Comparison of ENCODE assay signal across 1 cellular context in the genomic region with DNA sequence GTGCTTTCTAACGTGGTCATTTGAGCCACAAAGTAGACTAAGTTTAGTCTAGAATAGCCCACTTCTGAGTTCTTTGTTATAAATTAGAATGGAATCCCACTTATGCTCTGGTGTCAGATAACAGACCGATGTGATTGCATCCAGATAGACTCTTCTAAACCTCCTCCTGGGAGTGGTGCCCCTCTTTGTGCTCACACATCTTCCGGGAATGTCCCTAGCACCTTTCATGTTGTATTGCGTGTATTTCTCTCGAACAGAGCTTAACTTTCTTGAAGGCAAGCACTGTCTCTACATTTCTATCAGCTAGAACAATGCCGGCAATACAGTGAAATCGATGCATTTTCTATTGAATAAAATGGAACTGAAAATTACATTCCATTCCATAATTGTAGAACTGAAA.
A peak's percentile ranks its signal among the peaks of the same experiment; 100 is the strongest.
TF ChIP-seq lines count a peak whose summit lies in the region.

No MANE protein-coding gene starts in this region.

TF ChIP-seq in HEK293, 187 proteins besides CTCF, POLR2A, EP300 and RAD21 (continued from another document):
- TF ChIP-seq, protein P1, sequence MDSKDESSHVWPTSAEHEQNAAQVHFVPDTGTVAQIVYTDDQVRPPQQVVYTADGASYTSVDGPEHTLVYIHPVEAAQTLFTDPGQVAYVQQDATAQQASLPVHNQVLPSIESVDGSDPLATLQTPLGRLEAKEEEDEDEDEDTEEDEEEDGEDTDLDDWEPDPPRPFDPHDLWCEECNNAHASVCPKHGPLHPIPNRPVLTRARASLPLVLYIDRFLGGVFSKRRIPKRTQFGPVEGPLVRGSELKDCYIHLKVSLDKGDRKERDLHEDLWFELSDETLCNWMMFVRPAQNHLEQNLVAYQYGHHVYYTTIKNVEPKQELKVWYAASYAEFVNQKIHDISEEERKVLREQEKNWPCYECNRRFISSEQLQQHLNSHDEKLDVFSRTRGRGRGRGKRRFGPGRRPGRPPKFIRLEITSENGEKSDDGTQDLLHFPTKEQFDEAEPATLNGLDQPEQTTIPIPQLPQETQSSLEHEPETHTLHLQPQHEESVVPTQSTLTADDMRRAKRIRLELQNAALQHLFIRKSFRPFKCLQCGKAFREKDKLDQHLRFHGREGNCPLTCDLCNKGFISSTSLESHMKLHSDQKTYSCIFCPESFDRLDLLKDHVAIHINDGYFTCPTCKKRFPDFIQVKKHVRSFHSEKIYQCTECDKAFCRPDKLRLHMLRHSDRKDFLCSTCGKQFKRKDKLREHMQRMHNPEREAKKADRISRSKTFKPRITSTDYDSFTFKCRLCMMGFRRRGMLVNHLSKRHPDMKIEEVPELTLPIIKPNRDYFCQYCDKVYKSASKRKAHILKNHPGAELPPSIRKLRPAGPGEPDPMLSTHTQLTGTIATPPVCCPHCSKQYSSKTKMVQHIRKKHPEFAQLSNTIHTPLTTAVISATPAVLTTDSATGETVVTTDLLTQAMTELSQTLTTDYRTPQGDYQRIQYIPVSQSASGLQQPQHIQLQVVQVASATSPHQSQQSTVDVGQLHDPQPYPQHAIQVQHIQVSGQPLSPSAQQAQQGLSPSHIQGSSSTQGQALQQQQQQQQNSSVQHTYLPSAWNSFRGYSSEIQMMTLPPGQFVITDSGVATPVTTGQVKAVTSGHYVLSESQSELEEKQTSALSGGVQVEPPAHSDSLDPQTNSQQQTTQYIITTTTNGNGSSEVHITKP (tag by site-specific recombination; IDR thresholded peaks at IDR 0.05) = peak; percentile 62
